7 cellular contexts compared by ENCODE assay signal in genomic region chr10:119749455-119749854, GRCh38.
"Had no signal": no experiment of that assay in that cellular context is flagged by ENCODE, and none has a peak within 500 bp of the region (broad histone marks: within the 10 kb centered on the region; RNA-seq: fewer than 3 reads in every experiment).

No MANE protein-coding gene starts in this region.

- H3K27ac Mint-ChIP-seq: GM23338 had no signal

- H2AFZ ChIP-seq: GM23338 had no signal

- H3K4me3 ChIP-seq: GM23338, K562 had no signal

- ATAC-seq: GM23338, K562 had no signal

- H3K4me2 ChIP-seq: GM23338 had no signal

- H3K4me3 Mint-ChIP-seq: GM23338, H9 had no signal

- DNase-seq: H9, HCEC 1CT, IMR-90, KG1 had no signal

- H3K27ac ChIP-seq: HL-60 had no signal
